In genomic region chr18:39489426-39489825, GRCh38 we compare ENCODE assay signal across 22 cellular contexts.
"Had no signal": no experiment of that assay in that cellular context is flagged by ENCODE, and none has a peak within 500 bp of the region (broad histone marks: within the 10 kb centered on the region; RNA-seq: fewer than 3 reads in every experiment).

No MANE protein-coding gene starts in this region.

- H3K27ac ChIP-seq: heart right ventricle, neutrophil, psoas muscle, right lobe of liver, suprapubic skin, thyroid gland, upper lobe of left lung, uterus had no signal

- DNase-seq: effector CD8-positive, alpha-beta T cell; foreskin melanocyte; heart right ventricle; hypothalamus; islet precursor cell; mammary epithelial cell; naive thymus-derived CD4-positive, alpha-beta T cell; nephron progenitor cell; psoas muscle; retina; right lobe of liver; stimulated activated CD4-positive, alpha-beta T cell treated with anti-CD3 and anti-CD28 coated beads, Interleukin-4, amount 100 ng/mL, for 1 hour; stimulated activated CD8-positive, alpha-beta memory T cell treated with anti-CD3 and anti-CD28 coated beads, Interleukin-4, amount 100 ng/mL, for 48 hours; stimulated activated naive CD8-positive, alpha-beta T cell treated with anti-CD3 and anti-CD28 coated beads, Interleukin-15, Interleukin-2, amounts not matched to agents 100 U/mL and 50 U/mL, for 24 hours; thyroid gland; upper lobe of left lung; uterus had no signal

- H3K36me3 ChIP-seq: heart right ventricle, neutrophil, right lobe of liver, suprapubic skin, thyroid gland, upper lobe of left lung, uterus had no signal

- H3K4me3 ChIP-seq: heart right ventricle, psoas muscle, right lobe of liver, suprapubic skin, thyroid gland, upper lobe of left lung, uterus had no signal

- H3K36me3 Mint-ChIP-seq: stimulated activated effector memory CD8-positive, alpha-beta T cell treated with anti-CD3 and anti-CD28 coated beads, Interleukin-12 subunit alpha, Interleukin-12 subunit beta, amount 100 ng/mL, for 72 hours had no signal

- H3K4me1 ChIP-seq: heart right ventricle, psoas muscle, right lobe of liver, suprapubic skin, thyroid gland, upper lobe of left lung, uterus had no signal

- H3K27me3 ChIP-seq: heart right ventricle, neutrophil, right lobe of liver, suprapubic skin, thyroid gland, upper lobe of left lung, uterus had no signal

- H3K4me1 Mint-ChIP-seq: naive thymus-derived CD4-positive, alpha-beta T cell; stimulated activated effector memory CD8-positive, alpha-beta T cell treated with anti-CD3 and anti-CD28 coated beads, Interleukin-12 subunit alpha, Interleukin-12 subunit beta, amount 100 ng/mL, for 72 hours had no signal

- H3K27ac Mint-ChIP-seq: naive thymus-derived CD4-positive, alpha-beta T cell; stimulated activated effector memory CD8-positive, alpha-beta T cell treated with anti-CD3 and anti-CD28 coated beads, Interleukin-12 subunit alpha, Interleukin-12 subunit beta, amount 100 ng/mL, for 72 hours had no signal

- FAIRE-seq: colon, endometrium had no signal

- H3K27me3 Mint-ChIP-seq: naive thymus-derived CD4-positive, alpha-beta T cell had no signal

- H3K4me3 Mint-ChIP-seq: naive thymus-derived CD4-positive, alpha-beta T cell; nephron progenitor cell; stimulated activated effector memory CD8-positive, alpha-beta T cell treated with anti-CD3 and anti-CD28 coated beads, Interleukin-12 subunit alpha, Interleukin-12 subunit beta, amount 100 ng/mL, for 72 hours had no signal

- H3K9me3 ChIP-seq: neutrophil, psoas muscle, right lobe of liver, suprapubic skin, thyroid gland, upper lobe of left lung, uterus had no signal
